In the genomic region with DNA sequence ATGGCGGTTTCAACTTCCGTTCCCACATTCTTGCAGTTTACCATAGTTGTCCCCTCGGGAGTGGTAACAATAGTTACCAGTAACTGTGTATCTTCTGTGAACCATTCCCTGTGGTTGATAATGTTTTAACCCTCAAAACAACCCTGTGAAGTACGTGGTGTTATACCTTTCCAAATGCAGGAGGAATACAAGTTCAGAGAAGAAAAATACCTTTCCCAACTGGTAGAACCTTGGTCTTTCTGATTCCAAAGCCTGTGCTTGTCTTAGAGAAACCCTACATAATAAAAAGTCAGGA, we compare ENCODE assay signal across 9 cellular contexts. TPM values are rescaled to one million over a fixed set of nuclear protein-coding genes. Genes with fewer than 3 reads are reported as not detected.
A peak's percentile ranks its signal among the peaks of the same experiment; 100 is the strongest.
DNase-seq lines count a peak whose midpoint lies in the region; ATAC-seq, FAIRE-seq and TF ChIP-seq lines count a peak whose summit lies in the region.
"Had no signal": no experiment of that assay in that cellular context is flagged by ENCODE, and none has a peak within 500 bp of the region (broad histone marks: within the 10 kb centered on the region; RNA-seq: fewer than 3 reads in every experiment).

No MANE protein-coding gene starts in this region.

- intact Hi-C loops in natural killer cell (cut with micrococcal nuclease): loop anchor here (1.0 kb wide), 1 partner anchor 24 kb away; a partner anchor contains a TSS

- peak overlapping the region; percentile 92 to 95 for H3K27ac Mint-ChIP-seq in natural killer cell

- no peaks in the 10 kb centered on the region for H3K27me3 Mint-ChIP-seq in natural killer cell (ENCODE audit: low read depth in 2 of 2)

- TF ChIP-seq CTCF in cardiac fibroblast (IDR thresholded peaks at IDR 0.05; ENCODE audit: low read depth, low read length): no peak
- no peak for TF ChIP-seq CTCF in natural killer cell (IDR thresholded peaks at IDR 0.05)

- peak overlapping the region; percentile 92 for H3K4me3 Mint-ChIP-seq in natural killer cell

- TF ChIP-seq POLR2A in GM12892 (IDR thresholded peaks at IDR 0.05; ENCODE audit: low read depth, low read length): no peak

- no peaks in the 10 kb centered on the region for H3K36me3 Mint-ChIP-seq in natural killer cell

- H3K4me3 ChIP-seq in cardiac fibroblast (replicated peaks in 1 of 2; ENCODE audit: low read depth in 2 of 2, low read length in 2 of 2): peak overlapping the region; percentile 76 to 81

- FAIRE-seq in GM12892 (lab: Jason Lieb, UNC): no peak
- FAIRE-seq: colon had no signal

- H3K4me1 Mint-ChIP-seq in natural killer cell: peaks cover 56 to 57% of the 10 kb centered on the region in 2 donors

- ATAC-seq in GM19043 (IDR thresholded peaks at IDR 0.05; ENCODE audit: low read depth, unreplicated experiment): peak; percentile 37
- peak; percentile 23 for ATAC-seq in HG03565 (IDR thresholded peaks at IDR 0.05; ENCODE audit: unreplicated experiment)
- peak in 2 of 3 donors; percentile 49 to 55 for ATAC-seq in natural killer cell

- DNase-seq in cardiac fibroblast (ENCODE audit: low read depth in 2 of 2) (peak; percentile 77 to 82), natural killer cell (no peak), HK-2 (ENCODE audit: unreplicated experiment) (no peak), GM12892 (ENCODE audit: insufficient read length) (no peak), NAMALWA (ENCODE audit: low spot score) (no peak), DMS79 treated with DMSO at 0.1 percent for 48 hours (lab: John Stamatoyannopoulos, UW) (no peak)

- no peaks in the 10 kb centered on the region for H3K9me3 Mint-ChIP-seq in natural killer cell

RNA-seq across cellular contexts. Expression of a gene that starts 0.8 kb away (rescaled TPM):
- total RNA-seq in natural killer cell: 10 to 100 TPM; 24.2 to 25.3 (median 25.2) TPM
- 59.4 TPM for polyA plus RNA-seq in GM12892 (2012; ENCODE audit: missing spikeins)

RNA-seq across cellular contexts. Expression of a gene that starts 1.9 kb away (rescaled TPM):
- 10 to 100 TPM; 35.0 to 39.4 (median 38.7) TPM for total RNA-seq in natural killer cell
- 14.7 TPM for polyA plus RNA-seq in GM12892 (2012; ENCODE audit: missing spikeins)

RNA-seq across cellular contexts. Expression of a gene that starts 23.3 kb away (rescaled TPM):
- 10 to 100 TPM; 12.6 to 13.8 (median 13.2) TPM for total RNA-seq in natural killer cell
- polyA plus RNA-seq in GM12892 (2012; ENCODE audit: missing spikeins): 9.3 TPM

Comparison
In these comparisons a context has a peak if more than half of its experiments do, and no peak if none do; other contexts are left out.
1. DNase-seq: peak in cardiac fibroblast (2 of 2); none in natural killer cell (single experiment), HK-2 (single experiment), GM12892 (single experiment), NAMALWA (single experiment) and DMS79 treated with DMSO at 0.1 percent for 48 hours (single experiment).
2. Peak in every context shown above with its lines, with median percentiles within 50 percentile points of each other: ATAC-seq.